Comparison of ENCODE assay signal across 8 cellular contexts in the genomic region with DNA sequence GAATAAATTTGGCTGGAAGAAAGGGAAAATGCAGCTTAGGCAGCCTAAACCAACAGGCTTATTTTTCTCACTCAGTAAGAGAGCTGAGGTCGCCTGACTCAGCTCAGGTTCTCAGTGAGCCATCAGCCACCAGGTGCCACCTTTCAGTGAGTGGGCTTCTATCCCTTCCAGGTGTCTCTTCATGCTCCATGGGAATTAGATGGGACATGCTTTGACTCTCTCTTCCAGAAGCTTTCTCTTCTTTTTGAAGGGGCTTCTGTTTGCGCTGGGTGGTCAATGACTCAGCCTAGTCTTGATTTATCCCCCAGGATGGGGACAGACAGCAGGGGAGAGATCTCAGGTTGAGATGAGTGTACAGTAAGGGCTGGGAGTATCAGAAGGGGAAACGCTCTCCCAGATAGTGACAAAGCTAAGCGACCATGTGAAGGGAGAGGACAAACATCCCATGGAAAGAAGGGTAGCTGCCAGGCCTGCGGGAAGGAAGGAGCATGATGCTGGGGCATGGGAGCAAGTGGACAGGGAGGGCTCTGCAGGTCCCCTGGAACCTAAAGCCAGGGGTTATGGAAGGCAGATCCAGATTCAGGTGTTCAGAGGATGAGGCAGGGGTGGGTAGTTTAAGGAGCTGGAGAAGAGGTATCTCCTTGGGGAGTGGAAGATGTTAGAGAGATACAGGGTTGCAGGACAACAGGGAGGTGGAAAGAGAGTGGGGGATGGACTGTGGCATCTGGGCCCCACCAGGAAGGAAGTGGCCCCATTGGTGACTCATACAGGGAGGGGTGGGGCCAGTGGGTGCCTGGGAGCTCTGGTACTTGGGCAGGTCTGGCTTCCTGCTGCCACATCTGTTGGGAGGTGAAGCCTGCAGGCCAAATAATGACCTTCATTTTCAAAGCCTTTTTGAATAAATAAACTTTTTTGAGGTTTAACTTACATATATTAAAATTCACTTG. TPM values are rescaled to one million over a fixed set of nuclear protein-coding genes. Genes with fewer than 3 reads are reported as not detected.
DNase-seq lines count a peak whose midpoint lies in the region; ATAC-seq lines count a peak whose summit lies in the region.

No MANE protein-coding gene starts in this region.

- intact Hi-C loops in dendritic cell treated with granulocyte-macrophage colony-stimulating factor and Interleukin-4, amounts not matched to agents 40 ng/mL and 50 ng/mL, for 4 days (cut with micrococcal nuclease) = loop anchor here (1.0 kb wide), 1 partner anchor 33 kb away; a partner anchor contains a TSS

- H3K27me3 Mint-ChIP-seq in dendritic cell treated with granulocyte-macrophage colony-stimulating factor and Interleukin-4, amounts not matched to agents 40 ng/mL and 50 ng/mL, for 4 days = no peaks in the 10 kb centered on the region

- peak overlapping the region; percentile 93 for H3K27ac ChIP-seq in mesodermal cell (ENCODE audit: low read depth, low read length, severe bottlenecking)

- peaks cover 33% of the 10 kb centered on the region for H3K4me1 ChIP-seq in mesodermal cell (ENCODE audit: control insufficient read depth, insufficient read depth, low read length, poor library complexity, severe bottlenecking)

- no peaks in the 10 kb centered on the region for H3K9me3 ChIP-seq in mesodermal cell (ENCODE audit: control insufficient read depth, low read length)

- H3K36me3 Mint-ChIP-seq in dendritic cell treated with granulocyte-macrophage colony-stimulating factor and Interleukin-4, amounts not matched to agents 40 ng/mL and 50 ng/mL, for 4 days (ENCODE audit: low read depth) = peaks cover 41% of the 10 kb centered on the region

- no peaks in the 10 kb centered on the region for H3K9me3 Mint-ChIP-seq in dendritic cell treated with granulocyte-macrophage colony-stimulating factor and Interleukin-4, amounts not matched to agents 40 ng/mL and 50 ng/mL, for 4 days

- DNase-seq in GM04504 (ENCODE audit: low read depth) = peak; percentile 64
- peak; percentile 96 to 97 for DNase-seq in Kasumi-1 (lab: John Stamatoyannopoulos, UW)
- DNase-seq in activated CD4-positive, CD25-positive, alpha-beta regulatory T cell treated with anti-CD3 and anti-CD28 coated beads, Interleukin-2, amount 50 U/mL, for 72 hours = peak; percentile 81
- DNase-seq in stimulated activated CD8-positive, alpha-beta memory T cell treated with anti-CD3 and anti-CD28 coated beads, Interleukin-7, amount 100 ng/mL, for 4 hours (ENCODE audit: low read depth in 2 of 2) = peak; percentile 65 to 67
- DNase-seq in NCI-H1930 (lab: John Stamatoyannopoulos, UW) = no peak

- no peak overlapping the region for H3K4me3 ChIP-seq in mesodermal cell (ENCODE audit: extremely low read depth, insufficient read depth, low read length, poor library complexity, severe bottlenecking)

- peak overlapping the region; percentile 56 for H3K4me3 Mint-ChIP-seq in dendritic cell treated with granulocyte-macrophage colony-stimulating factor and Interleukin-4, amounts not matched to agents 40 ng/mL and 50 ng/mL, for 4 days

- peak; percentile 74 for ATAC-seq in GM21825 (IDR thresholded peaks at IDR 0.05; ENCODE audit: unreplicated experiment)

- peak overlapping the region; percentile 97 for H3K27ac Mint-ChIP-seq in dendritic cell treated with granulocyte-macrophage colony-stimulating factor and Interleukin-4, amounts not matched to agents 40 ng/mL and 50 ng/mL, for 4 days

- peaks cover 12% of the 10 kb centered on the region for H3K36me3 ChIP-seq in mesodermal cell (ENCODE audit: control insufficient read depth, insufficient read depth, low read length)

- 87 to 92% methylated on average over 3 to 4 of the region's 5 CpGs for WGBS in mesodermal cell (ENCODE audit: insufficient coverage in 2 of 2), 2 experiments

- H3K4me1 Mint-ChIP-seq in dendritic cell treated with granulocyte-macrophage colony-stimulating factor and Interleukin-4, amounts not matched to agents 40 ng/mL and 50 ng/mL, for 4 days (ENCODE audit: low read depth) = peaks cover 68% of the 10 kb centered on the region

RNA-seq across cellular contexts. Expression of a gene that starts 32.5 kb away (rescaled TPM):
- polyA plus RNA-seq in mesodermal cell (2013, experiment 1 of 2) = 39.8 TPM
- polyA plus RNA-seq in mesodermal cell (2013, experiment 2 of 2) = 36.7 TPM

RNA-seq across cellular contexts. Expression of a gene that starts 56.9 kb away (rescaled TPM):
- polyA plus RNA-seq in mesodermal cell (2013, experiment 1 of 2) = 97.2 TPM
- 81.6 TPM for polyA plus RNA-seq in mesodermal cell (2013, experiment 2 of 2)

Comparison
In these comparisons a context has a peak if more than half of its experiments do, and no peak if none do; other contexts are left out.
1. DNase-seq: peak in GM04504 (single experiment), Kasumi-1 (2 of 2), activated CD4-positive, CD25-positive, alpha-beta regulatory T cell treated with anti-CD3 and anti-CD28 coated beads, Interleukin-2, amount 50 U/mL, for 72 hours (single experiment) and stimulated activated CD8-positive, alpha-beta memory T cell treated with anti-CD3 and anti-CD28 coated beads, Interleukin-7, amount 100 ng/mL, for 4 hours (2 of 2); none in NCI-H1930 (0 of 2).